In the genomic region with DNA sequence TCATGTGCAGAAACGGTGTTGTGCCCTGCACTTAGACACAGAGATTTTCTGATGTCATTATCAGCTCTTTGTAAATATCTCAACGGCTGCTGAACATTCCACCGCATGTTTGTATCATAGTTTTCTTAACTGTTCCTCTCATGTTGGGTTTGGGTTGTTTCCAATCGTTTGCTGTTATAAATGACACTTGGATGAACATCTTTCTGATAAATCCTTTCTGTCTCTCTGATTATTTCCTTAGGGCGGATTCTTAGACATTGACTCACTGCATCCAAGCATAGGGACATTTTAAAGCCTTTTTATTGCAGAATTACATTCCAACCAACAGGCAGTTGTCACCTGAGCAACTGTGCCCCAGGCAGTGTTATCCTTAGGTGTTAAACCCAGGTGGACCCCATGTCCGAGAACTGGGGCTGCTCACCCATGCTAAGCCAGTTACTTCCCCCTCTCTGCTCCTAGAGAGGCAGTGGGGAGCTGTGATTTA, we compare ENCODE assay signal across 11 cellular contexts. TPM values are rescaled to one million over a fixed set of nuclear protein-coding genes. Genes with fewer than 3 reads are reported as not detected.
DNase-seq lines count a peak whose midpoint lies in the region; FAIRE-seq and TF ChIP-seq lines count a peak whose summit lies in the region.
"Had no signal": no experiment of that assay in that cellular context is flagged by ENCODE, and none has a peak within 500 bp of the region (broad histone marks: within the 10 kb centered on the region; RNA-seq: fewer than 3 reads in every experiment).

No MANE protein-coding gene starts in this region.

- H4K20me1 ChIP-seq in astrocyte (ENCODE audit: insufficient read depth, low read length), result peaks cover 95% of the 10 kb centered on the region
- peaks cover 4% of the 10 kb centered on the region for H4K20me1 ChIP-seq in keratinocyte (ENCODE audit: control insufficient read depth, extremely low read depth, insufficient read depth, low read length)

- TF ChIP-seq CTCF in HEK293 (tag by site-specific recombination; IDR thresholded peaks at IDR 0.05), result no peak
- TF ChIP-seq CTCF in astrocyte (IDR thresholded peaks at IDR 0.05; ENCODE audit: insufficient read depth, low read depth, low read length), result no peak
- no peak for TF ChIP-seq CTCF in keratinocyte (optimal IDR thresholded peaks at IDR 0.05 in 1 of 3, IDR thresholded peaks at IDR 0.05 in 1 of 3, conservative IDR thresholded peaks at IDR 0.05 in 1 of 3; ENCODE audit: extremely low read depth in 1 of 3, insufficient read depth in 2 of 3, low read length in 3 of 3)
- no peak for TF ChIP-seq CTCF in vagina (IDR thresholded peaks at IDR 0.05)

- DNase-seq in astrocyte (ENCODE audit: low read depth) (peak; percentile 96), keratinocyte (ENCODE audit: low read depth, low spot score) (peak; percentile 81), vagina (ENCODE audit: extremely low spot score in 2 of 2) (no peak), GM12892 (ENCODE audit: insufficient read length) (no peak), T-helper 1 cell (no peak), mucosa of gallbladder (ENCODE audit: low spot score) (no peak)
- DNase-seq: activated T-cell treated with anti-CD3 and anti-CD28 coated beads, Interleukin-2, amount 50 U/mL, for 1 hour; upper lobe of left lung had no signal

- CTCF ChIA-PET in HEK293 (lab: Yijun Ruan, JAX), result interaction anchor here (0.7 to 4.8 kb wide), 10 partner anchors 9 to 221 kb away, joined by 3 to 23 read pairs (median 4); no protein-coding TSS in a partner anchor

- POLR2A ChIA-PET in HEK293 (lab: Yijun Ruan, JAX), result interaction anchor here (0.7 to 1.9 kb wide), 3 partner anchors 7 to 24 kb away, joined by 3 to 5 read pairs (median 3); no protein-coding TSS in a partner anchor

- no peak for TF ChIP-seq POLR2A in vagina (IDR thresholded peaks at IDR 0.05)
- TF ChIP-seq POLR2A in GM12892 (IDR thresholded peaks at IDR 0.05; ENCODE audit: low read depth, low read length), result no peak

- H3K27ac ChIP-seq in HEK293 (ENCODE audit: extremely low read depth, low read depth, low read length) (no peak overlapping the region), astrocyte (ENCODE audit: low read depth, low read length) (peak overlapping the region; percentile 80), keratinocyte (ENCODE audit: control insufficient read depth, insufficient read depth, low read length) (no peak overlapping the region), vagina (peak overlapping the region; percentile 77)
- H3K27ac ChIP-seq: upper lobe of left lung had no signal

- FAIRE-seq in astrocyte (lab: Jason Lieb, UNC) (peak; percentile 100), keratinocyte (lab: Jason Lieb, UNC) (peak; percentile 80), GM12892 (lab: Jason Lieb, UNC) (no peak)
- FAIRE-seq: frontal cortex had no signal

- intact Hi-C loops in vagina (cut with DNase I), result no loop called here

- peaks cover 40% of the 10 kb centered on the region for H3K36me3 Mint-ChIP-seq in astrocyte (ENCODE audit: low read depth, unreplicated experiment)

- H3K9ac ChIP-seq in astrocyte (ENCODE audit: low read length) (peak overlapping the region; percentile 56), keratinocyte (ENCODE audit: control insufficient read depth, extremely low read depth, insufficient read depth, low read length) (no peak overlapping the region)

- peak overlapping the region; percentile 27 for H3K27ac Mint-ChIP-seq in astrocyte (ENCODE audit: unreplicated experiment)

- H3K27me3 ChIP-seq in astrocyte (ENCODE audit: insufficient read depth, low read length) (no peaks in the 10 kb centered on the region), keratinocyte (ENCODE audit: control insufficient read depth, extremely low read depth, insufficient read depth, low read length) (no peaks in the 10 kb centered on the region), vagina (no peaks in the 10 kb centered on the region)
- H3K27me3 ChIP-seq: upper lobe of left lung had no signal

- H3K4me1 ChIP-seq in HEK293 (ENCODE audit: control insufficient read depth, insufficient read depth, low read length) (no peaks in the 10 kb centered on the region), astrocyte (ENCODE audit: insufficient read depth, low read length) (peaks cover 62% of the 10 kb centered on the region), keratinocyte (ENCODE audit: control insufficient read depth, extremely low read depth, insufficient read depth, low read length) (peaks cover 28% of the 10 kb centered on the region), vagina (peaks cover 60% of the 10 kb centered on the region)
- H3K4me1 ChIP-seq: prostate gland had no signal

- H3K9me3 ChIP-seq in HEK293 (ENCODE audit: control insufficient read depth, insufficient read depth, low read depth, low read length) (no peaks in the 10 kb centered on the region), astrocyte (ENCODE audit: insufficient read depth, low read depth, low read length) (no peaks in the 10 kb centered on the region), keratinocyte (ENCODE audit: control insufficient read depth, low read depth, low read length) (no peaks in the 10 kb centered on the region), vagina (no peaks in the 10 kb centered on the region)
- H3K9me3 ChIP-seq: prostate gland, upper lobe of left lung had no signal

- H2AFZ ChIP-seq in astrocyte (ENCODE audit: low read depth, low read length), result no peak overlapping the region
- H2AFZ ChIP-seq in keratinocyte (ENCODE audit: control insufficient read depth, low read length), result no peak overlapping the region

- H3K36me3 ChIP-seq in HEK293 (ENCODE audit: control insufficient read depth in 2 of 2, insufficient read depth in 1 of 2, low read length in 2 of 2) (no peaks in the 10 kb centered on the region), astrocyte (ENCODE audit: insufficient read depth, low read length) (peaks cover 25% of the 10 kb centered on the region), keratinocyte (ENCODE audit: control insufficient read depth in 2 of 2, extremely low read depth in 1 of 2, insufficient read depth in 2 of 2, low read length in 2 of 2) (no peaks in the 10 kb centered on the region), vagina (no peaks in the 10 kb centered on the region)
- H3K36me3 ChIP-seq: prostate gland, upper lobe of left lung had no signal

- no peaks in the 10 kb centered on the region for H3K27me3 Mint-ChIP-seq in astrocyte (ENCODE audit: low read depth, unreplicated experiment)

- no peak overlapping the region for H3K4me3 ChIP-seq in HEK293 (ENCODE audit: low read depth, low read length)
- no peak overlapping the region for H3K4me3 ChIP-seq in astrocyte (ENCODE audit: insufficient read depth, low read depth, low read length)
- H3K4me3 ChIP-seq in keratinocyte (ENCODE audit: control insufficient read depth in 2 of 3, extremely low read depth in 1 of 3, insufficient read depth in 2 of 3, low read depth in 1 of 3, low read length in 3 of 3), result no peak overlapping the region
- no peak overlapping the region for H3K4me3 ChIP-seq in vagina
- H3K4me3 ChIP-seq: prostate gland, upper lobe of left lung had no signal

- dilution Hi-C loops in keratinocyte (cut with MboI; ENCODE audit: extremely low pct_ligation_motif_present, low sequenced_read_pairs), result no loop called here

- no peaks in the 10 kb centered on the region for H3K9me3 Mint-ChIP-seq in astrocyte (ENCODE audit: unreplicated experiment)

- H3K4me3 Mint-ChIP-seq in astrocyte (ENCODE audit: unreplicated experiment), result no peak overlapping the region

- H3K4me2 ChIP-seq in astrocyte (ENCODE audit: low read length), result peak overlapping the region; percentile 71
- H3K4me2 ChIP-seq in keratinocyte (ENCODE audit: control insufficient read depth, extremely low read depth, insufficient read depth, low read depth, low read length), result peak overlapping the region; percentile 0

- H3K9me1 ChIP-seq in keratinocyte (ENCODE audit: control insufficient read depth, extremely low read depth, insufficient read depth, low read length), result peaks cover 2% of the 10 kb centered on the region

- H3K79me2 ChIP-seq in astrocyte (ENCODE audit: insufficient read depth, low read length), result peaks cover 97% of the 10 kb centered on the region
- H3K79me2 ChIP-seq in keratinocyte (ENCODE audit: control insufficient read depth, insufficient read depth, low read length), result no peaks in the 10 kb centered on the region

- H3K4me1 Mint-ChIP-seq in astrocyte (ENCODE audit: low read depth, unreplicated experiment), result peaks cover 77% of the 10 kb centered on the region

TF ChIP-seq in HEK293, 187 proteins besides CTCF, POLR2A, EP300 and RAD21:
- TF ChIP-seq ZNF391 (tag by site-specific recombination; IDR thresholded peaks at IDR 0.05; ENCODE audit: borderline replicate concordance, low read depth) (no peak), HOXD13 (CRISPR knock-in tag; IDR thresholded peaks at IDR 0.05; ENCODE audit: borderline replicate concordance) (peak; percentile 84), ZNF324 (tag by site-specific recombination; IDR thresholded peaks at IDR 0.05) (no peak), TCF7L2 (IDR thresholded peaks at IDR 0.05; ENCODE audit: borderline replicate concordance, low read depth, low read length) (no peak)
- TF ChIP-seq, protein P1, sequence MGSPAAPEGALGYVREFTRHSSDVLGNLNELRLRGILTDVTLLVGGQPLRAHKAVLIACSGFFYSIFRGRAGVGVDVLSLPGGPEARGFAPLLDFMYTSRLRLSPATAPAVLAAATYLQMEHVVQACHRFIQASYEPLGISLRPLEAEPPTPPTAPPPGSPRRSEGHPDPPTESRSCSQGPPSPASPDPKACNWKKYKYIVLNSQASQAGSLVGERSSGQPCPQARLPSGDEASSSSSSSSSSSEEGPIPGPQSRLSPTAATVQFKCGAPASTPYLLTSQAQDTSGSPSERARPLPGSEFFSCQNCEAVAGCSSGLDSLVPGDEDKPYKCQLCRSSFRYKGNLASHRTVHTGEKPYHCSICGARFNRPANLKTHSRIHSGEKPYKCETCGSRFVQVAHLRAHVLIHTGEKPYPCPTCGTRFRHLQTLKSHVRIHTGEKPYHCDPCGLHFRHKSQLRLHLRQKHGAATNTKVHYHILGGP (tag by site-specific recombination; IDR thresholded peaks at IDR 0.05), result no peak

RNA-seq across cellular contexts. Expression of a gene that starts 28.5 kb away (rescaled TPM):
- 1,055 and 1,568 TPM in 2 replicates for total RNA-seq in astrocyte
- polyA plus RNA-seq in keratinocyte, result 3.1 to 5.6 TPM (median 4.9 TPM) in 3 replicates
- polyA plus RNA-seq in keratinocyte (2011; ENCODE audit: low read depth), result 3.0 TPM
- polyA plus RNA-seq in keratinocyte (2011; cell fraction: cytosol; rRNA removed), result 1.1 and 2.1 TPM in 2 replicates
- polyA plus RNA-seq in keratinocyte (2011; cell fraction: nucleus; rRNA removed), result 22.0 and 30.3 TPM in 2 replicates
- 0.87 and 10.2 TPM in 2 replicates for polyA plus RNA-seq in keratinocyte (2012; ENCODE audit: low replicate concordance)
- polyA minus RNA-seq in keratinocyte, result 6.7 to 22.0 TPM (median 12.5 TPM) in 3 replicates
- 13.2 TPM for polyA minus RNA-seq in keratinocyte (2011; cell fraction: cytosol; rRNA and poly(A)+ RNA removed)
- 27.4 and 29.4 TPM in 2 replicates for polyA minus RNA-seq in keratinocyte (2011; cell fraction: nucleus; rRNA and poly(A)+ RNA removed)
- 36.6 TPM for total RNA-seq in vagina
- polyA plus RNA-seq in GM12892 (2012; ENCODE audit: missing spikeins), result 3.1 TPM
- 42.6 TPM for total RNA-seq in mucosa of gallbladder

Comparison
In these comparisons a context has a peak if more than half of its experiments do, and no peak if none do; other contexts are left out.
1. H3K27ac ChIP-seq: peak in astrocyte (single experiment) and vagina (single experiment); none in HEK293 (single experiment) and keratinocyte (single experiment).
2. DNase-seq: peak in astrocyte (single experiment) and keratinocyte (single experiment); none in vagina (0 of 2), GM12892 (single experiment), T-helper 1 cell (0 of 5) and mucosa of gallbladder (single experiment).
3. RNA of a gene that starts 28.5 kb away (total RNA-seq): 1,055 to 1,568 TPM in astrocyte; 42.6 TPM in mucosa of gallbladder (single experiment) and 36.6 TPM in vagina (single experiment); every median in the first group is over 10 times any median in the second.